10 cellular contexts compared by ENCODE assay signal in genomic region chr11:67506426-67507032, GRCh38. TPM values are rescaled to one million over a fixed set of nuclear protein-coding genes. Genes with fewer than 3 reads are reported as not detected.
DNase-seq lines count a peak whose midpoint lies in the region; ATAC-seq and TF ChIP-seq lines count a peak whose summit lies in the region.
"Had no signal": no experiment of that assay in that cellular context is flagged by ENCODE, and none has a peak within 500 bp of the region (broad histone marks: within the 10 kb centered on the region; RNA-seq: fewer than 3 reads in every experiment).

No MANE protein-coding gene starts in this region.

- H3K4me1 Mint-ChIP-seq in CD14-positive monocyte (peaks cover 37% of the 10 kb centered on the region), neural progenitor cell (peaks cover 34% of the 10 kb centered on the region)

- H2AFZ ChIP-seq in neural progenitor cell (replicated peaks), result no peak overlapping the region

- peaks cover 5 to 16% (median 7%) of the 10 kb centered on the region in 3 donors for H3K27me3 Mint-ChIP-seq in CD14-positive monocyte (ENCODE audit: low read depth in 3 of 3)
- H3K27me3 Mint-ChIP-seq in neural progenitor cell (ENCODE audit: insufficient read depth, low read depth), result peaks cover 16% of the 10 kb centered on the region

- H3K4me3 Mint-ChIP-seq in CD14-positive monocyte (peak overlapping the region; percentile 88 to 94), neural progenitor cell (peak overlapping the region; percentile 90)

- peak overlapping the region; percentile 92 to 98 (median 96) for H3K27ac Mint-ChIP-seq in CD14-positive monocyte
- no peak overlapping the region for H3K27ac Mint-ChIP-seq in neural progenitor cell

- H3K79me2 ChIP-seq in neural progenitor cell (ENCODE audit: low read depth), result peaks cover 9% of the 10 kb centered on the region

- TF ChIP-seq CTCF in CD14-positive monocyte (IDR thresholded peaks at IDR 0.05) (peak; percentile 60), NB4 (IDR thresholded peaks at IDR 0.05; ENCODE audit: low read depth, low read length) (no peak), dorsolateral prefrontal cortex (IDR thresholded peaks at IDR 0.05 in 54 of 56, conservative IDR thresholded peaks at IDR 0.05 in 2 of 56; ENCODE audit: low read depth in 1 of 56, partially characterized antibody in 56 of 56) (peak in 26 of 56 donors; percentile 1 to 49 (median 34)), neural progenitor cell (IDR thresholded peaks at IDR 0.05) (no peak)

- in situ Hi-C loops in KBM-7 (cut with MboI; ENCODE audit: low pct_unique_long_range_greater_than_20kb, low sequenced_read_pairs), result no loop called here

- peaks cover 41% of the 10 kb centered on the region for H3F3A ChIP-seq in neural progenitor cell (ENCODE audit: low read depth)

- peaks cover 51% of the 10 kb centered on the region for H4K20me1 ChIP-seq in neural progenitor cell (ENCODE audit: low read depth)

- TF ChIP-seq POLR2A in NB4 (IDR thresholded peaks at IDR 0.05; ENCODE audit: extremely low read depth, insufficient read length), result no peak

- peaks cover 23% of the 10 kb centered on the region for H3K4me1 ChIP-seq in neural progenitor cell

- H3K27ac ChIP-seq in dorsolateral prefrontal cortex, result peak overlapping the region in 58 of 59 donors; percentile 35 to 100 (median 98)
- no peak overlapping the region for H3K27ac ChIP-seq in neural progenitor cell

- H3K4me3 ChIP-seq in NB4 (ENCODE audit: low read depth, low read length) (no peak overlapping the region), dorsolateral prefrontal cortex (peak overlapping the region in 43 of 59 donors; percentile 19 to 99 (median 76)), neural progenitor cell (no peak overlapping the region)

- intact Hi-C loops in CD14-positive monocyte (cut with micrococcal nuclease) (loop anchor here (1.0 to 10.0 kb wide), 7 partner anchors 23 to 232 kb away; partner anchors contain the start of genes AIP (in 1 of the 2), POLD4 (in 1 of the 2), PPP1CA (in 1 of the 2) and RPS6KB2 (in 1 of the 2)), dorsolateral prefrontal cortex (cut with DNase I) (loop anchor here (2.0 to 10.0 kb wide), 7 partner anchors 62 to 154 kb away; partner anchors contain the start of genes PPP1CA (in 2 of the 2), TBC1D10C (in 2 of the 2), CORO1B (in 1 of the 2) and GSTP1 (in 1 of the 2))

- no peak overlapping the region for H3K9ac ChIP-seq in neural progenitor cell

- ATAC-seq in HG02981 (IDR thresholded peaks at IDR 0.05; ENCODE audit: unreplicated experiment) (no peak), HG02798 (IDR thresholded peaks at IDR 0.05; ENCODE audit: poor library complexity, unreplicated experiment) (no peak)

- H3K27me3 ChIP-seq in dorsolateral prefrontal cortex (peaks cover 0 to 8% (median 0%) of the 10 kb centered on the region in 45 donors), neural progenitor cell (peaks cover 31% of the 10 kb centered on the region)

- no peaks in the 10 kb centered on the region for H3K9me3 ChIP-seq in neural progenitor cell (ENCODE audit: low read depth)

- H3K36me3 ChIP-seq in neural progenitor cell, result no peaks in the 10 kb centered on the region

- H3K36me3 Mint-ChIP-seq in CD14-positive monocyte (peaks cover 21 to 35% of the 10 kb centered on the region in 2 donors), neural progenitor cell (no peaks in the 10 kb centered on the region)

- DNase-seq in CD14-positive monocyte (ENCODE audit: low spot score) (no peak), NB4 (ENCODE audit: low read depth) (peak; percentile 11), dorsolateral prefrontal cortex (no peak), neural progenitor cell (ENCODE audit: low spot score) (no peak), KBM-7 (no peak)
- DNase-seq in activated effector memory CD4-positive, alpha-beta T cell treated with Interleukin-2 at 50 U/mL for 16 hours, result no peak

- H3K9me3 Mint-ChIP-seq in CD14-positive monocyte, result peaks cover 0 to 1% (median 0%) of the 10 kb centered on the region in 7 donors
- H3K9me3 Mint-ChIP-seq in neural progenitor cell, result no peaks in the 10 kb centered on the region

- H3K4me2 ChIP-seq in neural progenitor cell, result peak overlapping the region; percentile 83

RNA-seq across cellular contexts. Expression of gene PITPNM1, which starts 1.4 kb away (rescaled TPM):
- polyA plus RNA-seq in CD14-positive monocyte, result 10 to 100 TPM; 11.7 to 22.2 TPM
- total RNA-seq in dorsolateral prefrontal cortex, result 100 to 1,000 TPM in 19 of 120 experiments, 10 to 100 TPM in 101; 35.3 to 144 (median 86.1) TPM
- 7.7 and 32.8 TPM in 2 replicates for total RNA-seq in neural progenitor cell (ENCODE audit: low replicate concordance)

RNA-seq across cellular contexts. Expression of gene CDK2AP2, which starts 1.4 kb away (rescaled TPM):
- polyA plus RNA-seq in CD14-positive monocyte, result 10 to 100 TPM; 78.5 to 80.2 TPM
- total RNA-seq in dorsolateral prefrontal cortex, result 10 to 100 TPM; 16.6 to 82.7 (median 33.4) TPM
- total RNA-seq in neural progenitor cell (ENCODE audit: low replicate concordance), result 2.1 and 17.1 TPM in 2 replicates

RNA-seq across cellular contexts. Expression of gene CABP2, which starts 16.7 kb away (rescaled TPM):
- polyA plus RNA-seq in CD14-positive monocyte, result not detected
- not detected for total RNA-seq in dorsolateral prefrontal cortex
- not detected in 2 replicates for total RNA-seq in neural progenitor cell (ENCODE audit: low replicate concordance)
- total RNA-seq: mononuclear cell, RPMI7951 had no signal

RNA-seq across cellular contexts. Expression of gene AIP, which starts 23.7 kb away (rescaled TPM):
- polyA plus RNA-seq in CD14-positive monocyte, result 10 to 100 TPM; 76.7 to 99.3 TPM
- 10 to 100 TPM; 51.6 to 82.9 (median 65.8) TPM for total RNA-seq in dorsolateral prefrontal cortex
- 20.3 and 38.5 TPM in 2 replicates for total RNA-seq in neural progenitor cell (ENCODE audit: low replicate concordance)

RNA-seq across cellular contexts. Expression of gene TMEM134, which starts 37.5 kb away (rescaled TPM):
- polyA plus RNA-seq in CD14-positive monocyte, result 100 to 1,000 TPM in 1 of 2 donors, 10 to 100 TPM in 1; 76.8 to 104 TPM
- total RNA-seq in dorsolateral prefrontal cortex (10 to 100 TPM; 21.2 to 62.4 (median 41.3) TPM), neural progenitor cell (ENCODE audit: low replicate concordance) (68.1 and 88.8 TPM in 2 replicates)

Comparison
In these comparisons a context has a peak if more than half of its experiments do, and no peak if none do; other contexts are left out.
1. H3K4me3 ChIP-seq: peak in dorsolateral prefrontal cortex (43 of 59); none in NB4 (single experiment) and neural progenitor cell (single experiment).